7 cellular contexts compared by ENCODE assay signal in genomic region chr4:2327579-2327978, GRCh38.
"Had no signal": no experiment of that assay in that cellular context is flagged by ENCODE, and none has a peak within 500 bp of the region (broad histone marks: within the 10 kb centered on the region; RNA-seq: fewer than 3 reads in every experiment).

No MANE protein-coding gene starts in this region.

- H3K4me3 ChIP-seq: GM12878 had no signal

- ATAC-seq: GM12878 had no signal

- FAIRE-seq: G401.6, GM12878, GM12891, GM12892, GM18507 had no signal

- DNase-seq: GDM1, GF-D8 had no signal
